In genomic region chr4:153486281-153487151, GRCh38 we compare ENCODE assay signal across 8 cellular contexts. TPM values are rescaled to one million over a fixed set of nuclear protein-coding genes. Genes with fewer than 3 reads are reported as not detected.
A peak's percentile ranks its signal among the peaks of the same experiment; 100 is the strongest.
DNase-seq lines count a peak whose midpoint lies in the region; TF ChIP-seq lines count a peak whose summit lies in the region.

No MANE protein-coding gene starts in this region.

- no peaks in the 10 kb centered on the region for H3K27me3 ChIP-seq in MG63

- H3K4me3 ChIP-seq in MG63, result no peak overlapping the region

- H3K36me3 Mint-ChIP-seq in brain, result peaks cover 4% of the 10 kb centered on the region

- peak; percentile 66 for DNase-seq in Daoy (ENCODE audit: low read depth)
- peak; percentile 34 for DNase-seq in MG63
- DNase-seq in mucosa of gallbladder (ENCODE audit: low spot score), result peak; percentile 38
- no peak for DNase-seq in NCI-H345 treated with DMSO at 0.1 percent for 48 hours (lab: John Stamatoyannopoulos, UW; ENCODE audit: unreplicated experiment)
- DNase-seq in RPMI8226, result no peak
- DNase-seq in NCI-H2081 treated with DMSO at 0.1 percent for 48 hours (lab: John Stamatoyannopoulos, UW), result no peak
- DNase-seq in ureter (ENCODE audit: low spot score), result no peak

- no peaks in the 10 kb centered on the region for H3K9me3 ChIP-seq in MG63

- peak overlapping the region in 4 of 5 experiments; percentile 86 to 94 (median 90) for H3K27ac Mint-ChIP-seq in brain

- peak overlapping the region in 1 of 5 experiments; percentile 10 for H3K4me3 Mint-ChIP-seq in brain

- TF ChIP-seq CTCF in brain (conservative IDR thresholded peaks at IDR 0.05), result no peak

- H3K4me1 Mint-ChIP-seq in brain, result peaks cover 82% of the 10 kb centered on the region

- H3K36me3 ChIP-seq in MG63, result peaks cover 3% of the 10 kb centered on the region; the same call in 1 of the 2 replicates

- no peaks in the 10 kb centered on the region for H3K27me3 Mint-ChIP-seq in brain

- no peaks in the 10 kb centered on the region for H3K9me3 Mint-ChIP-seq in brain

RNA-seq across cellular contexts. Expression of gene TMEM131L, which starts 20.4 kb away (rescaled TPM):
- 6.6 and 8.1 TPM in 2 replicates for total RNA-seq in Daoy (2014; rRNA removed; shearing (Covaris generic))
- 5.5 and 13.9 TPM in 2 replicates for total RNA-seq in MG63 (2014; rRNA removed; shearing (Covaris generic); ENCODE audit: low replicate concordance)
- polyA plus RNA-seq in brain (ENCODE audit: insufficient read depth, low read depth, low replicate concordance), result 3.7 TPM
- total RNA-seq in mucosa of gallbladder (11.7 TPM), ureter (12.1 TPM)

Comparison
In these comparisons a context has a peak if more than half of its experiments do, and no peak if none do; other contexts are left out.
1. DNase-seq: peak in Daoy (single experiment), MG63 (single experiment) and mucosa of gallbladder (single experiment); none in NCI-H345 treated with DMSO at 0.1 percent for 48 hours (single experiment), RPMI8226 (single experiment), NCI-H2081 treated with DMSO at 0.1 percent for 48 hours (single experiment) and ureter (single experiment).